ENCODE assay signal across 8 cellular contexts in genomic region chr1:211654838-211655787, GRCh38. TPM values are rescaled to one million over a fixed set of nuclear protein-coding genes. Genes with fewer than 3 reads are reported as not detected.
A peak's percentile ranks its signal among the peaks of the same experiment; 100 is the strongest.
DNase-seq lines count a peak whose midpoint lies in the region; ATAC-seq, FAIRE-seq and TF ChIP-seq lines count a peak whose summit lies in the region.

No MANE protein-coding gene starts in this region.

- no peaks in the 10 kb centered on the region for H3K9me2 ChIP-seq in hepatocyte (replicated peaks; ENCODE audit: insufficient read depth)

- H3K4me1 ChIP-seq in ascending aorta (no peaks in the 10 kb centered on the region), hepatocyte (ENCODE audit: insufficient read depth) (peaks cover 13% of the 10 kb centered on the region), skeletal muscle tissue (ENCODE audit: control insufficient read depth in 3 of 3, insufficient read depth in 3 of 3, low read length in 3 of 3) (peaks cover 0 to 3% (median 2%) of the 10 kb centered on the region in 3 donors)

- H3K9ac ChIP-seq in skeletal muscle tissue (ENCODE audit: low read depth in 1 of 3, low read length in 3 of 3) = no peak overlapping the region

- H3K27ac ChIP-seq in ascending aorta (no peak overlapping the region), hepatocyte (peak overlapping the region; percentile 11), skeletal muscle tissue (ENCODE audit: low read depth, low read length) (no peak overlapping the region)

- H3K4me3 ChIP-seq in ascending aorta (peak overlapping the region in 1 of 2 donors; percentile 24), hepatocyte (no peak overlapping the region), skeletal muscle tissue (ENCODE audit: low read length in 3 of 3) (peak overlapping the region in 2 of 3 donors; percentile 3 to 24)

- DNase-seq in GM12892 (ENCODE audit: insufficient read length) (no peak), NCI-H2029 (lab: John Stamatoyannopoulos, UW) (peak; percentile 65), T1000 (lab: John Stamatoyannopoulos, UW) (peak; percentile 77), ascending aorta (ENCODE audit: low spot score in 2 of 2) (peak in 1 of 2 donors; percentile 94), hepatocyte (ENCODE audit: low spot score) (peak; percentile 95)

- no peak overlapping the region for H2AFZ ChIP-seq in hepatocyte

- FAIRE-seq in GM12892 (lab: Jason Lieb, UNC) = peak; percentile 80

- H3K27me3 ChIP-seq in ascending aorta (no peaks in the 10 kb centered on the region), hepatocyte (no peaks in the 10 kb centered on the region), skeletal muscle tissue (ENCODE audit: control insufficient read depth in 3 of 3, insufficient read depth in 3 of 3, low read length in 3 of 3) (peaks cover 0 to 6% (median 0%) of the 10 kb centered on the region in 3 donors)

- no peaks in the 10 kb centered on the region for H4K20me1 ChIP-seq in hepatocyte (ENCODE audit: insufficient read depth, poor library complexity, severe bottlenecking)

- WGBS in hepatocyte (ENCODE audit: low lambda C conversion rate, missing lambda C conversion rate) = 47% methylated on average over 27 of the region's 27 CpGs

- peak overlapping the region; percentile 44 for H3K4me2 ChIP-seq in hepatocyte

- H3K36me3 ChIP-seq in ascending aorta = no peaks in the 10 kb centered on the region
- no peaks in the 10 kb centered on the region for H3K36me3 ChIP-seq in hepatocyte (replicated peaks; ENCODE audit: insufficient read depth, low read depth)
- no peaks in the 10 kb centered on the region for H3K36me3 ChIP-seq in skeletal muscle tissue (ENCODE audit: control insufficient read depth in 3 of 3, insufficient read depth in 3 of 3, low read length in 3 of 3)

- ATAC-seq in HG02885 (IDR thresholded peaks at IDR 0.05; ENCODE audit: poor library complexity, unreplicated experiment) = peak; percentile 86
- no peak for ATAC-seq in GM21737 (IDR thresholded peaks at IDR 0.05; ENCODE audit: unreplicated experiment)

- intact Hi-C loops in ascending aorta (cut with DNase I) = loop anchor here (1.0 to 2.0 kb wide), 4 partner anchors 78 to 328 kb away; partner anchors contain the start of gene TRAF5

- TF ChIP-seq POLR2A in GM12892 (IDR thresholded peaks at IDR 0.05; ENCODE audit: low read depth, low read length) = no peak

- no peaks in the 10 kb centered on the region for H3K79me2 ChIP-seq in hepatocyte

- H3K9me3 ChIP-seq in ascending aorta = no peaks in the 10 kb centered on the region
- no peaks in the 10 kb centered on the region for H3K9me3 ChIP-seq in hepatocyte (ENCODE audit: low read depth)
- H3K9me3 ChIP-seq in skeletal muscle tissue (ENCODE audit: control insufficient read depth in 3 of 3, low read length in 3 of 3) = no peaks in the 10 kb centered on the region

- TF ChIP-seq CTCF in ascending aorta (IDR thresholded peaks at IDR 0.05) (peak; percentile 85 to 89 (median 87)), hepatocyte (IDR thresholded peaks at IDR 0.05; ENCODE audit: poor library complexity) (peak; percentile 98)

RNA-seq across cellular contexts. Expression of gene NEK2, which starts 20.3 kb away (rescaled TPM):
- polyA plus RNA-seq in GM12892 (2012; ENCODE audit: missing spikeins) = 14.3 TPM
- total RNA-seq in ascending aorta (not detected), hepatocyte (7.1 and 10.6 TPM in 2 replicates), skeletal muscle tissue (3.1 TPM)
- 4.9 and 5.3 TPM in 2 replicates for polyA plus RNA-seq in hepatocyte
